ENCODE assay signal across 18 cellular contexts in genomic region chr5:150389759-150390256, GRCh38. TPM values are rescaled to one million over a fixed set of nuclear protein-coding genes. Genes with fewer than 3 reads are reported as not detected.
DNase-seq lines count a peak whose midpoint lies in the region; ATAC-seq and TF ChIP-seq lines count a peak whose summit lies in the region.
"Had no signal": no experiment of that assay in that cellular context is flagged by ENCODE, and none has a peak within 500 bp of the region (broad histone marks: within the 10 kb centered on the region; RNA-seq: fewer than 3 reads in every experiment).

No MANE protein-coding gene starts in this region.

- peaks cover 8% of the 10 kb centered on the region for H3K27me3 Mint-ChIP-seq in GM23338 (ENCODE audit: insufficient read depth, low read depth, poor library complexity)
- no peaks in the 10 kb centered on the region for H3K27me3 Mint-ChIP-seq in endodermal cell (ENCODE audit: insufficient read depth)

- peak; percentile 16; the same call in 1 of the 3 replicates for TF ChIP-seq CTCF in GM12872 (IDR thresholded peaks at IDR 0.05; ENCODE audit: insufficient read depth, low read depth, low read length)
- TF ChIP-seq CTCF in GM23338 (conservative IDR thresholded peaks at IDR 0.05; ENCODE audit: low read depth in 2 of 2): no peak
- TF ChIP-seq CTCF in endodermal cell (conservative IDR thresholded peaks at IDR 0.05): peak; percentile 33

- no peak overlapping the region for H3K23ac ChIP-seq in trophoblast cell (ENCODE audit: low read length)

- no peaks in the 10 kb centered on the region for H3K4me1 Mint-ChIP-seq in GM23338
- no peaks in the 10 kb centered on the region for H3K4me1 Mint-ChIP-seq in endodermal cell

- no peaks in the 10 kb centered on the region for H3K9me2 ChIP-seq in GM23338 (ENCODE audit: insufficient read depth)
- H3K9me2 ChIP-seq: SK-N-SH had no signal

- no peak overlapping the region for H3K14ac ChIP-seq in trophoblast cell (ENCODE audit: low read length)

- H3K36me3 Mint-ChIP-seq in GM23338 (ENCODE audit: low read depth) (peaks cover 90% of the 10 kb centered on the region), endodermal cell (ENCODE audit: low read depth) (peaks cover 56% of the 10 kb centered on the region)

- H4K20me1 ChIP-seq in GM23338 (replicated peaks; ENCODE audit: insufficient read depth): peaks cover 10% of the 10 kb centered on the region

- WGBS in endodermal cell (ENCODE audit: insufficient coverage in 1 of 2, insufficient read length in 1 of 2), 2 experiments: 89 to 93% methylated on average over 3 to 7 of the region's 7 CpGs
- WGBS in trophoblast cell (ENCODE audit: extremely low coverage, insufficient coverage, insufficient read length): no CpG with 5 or more reads among the region's 7 CpGs

- H3K4me3 ChIP-seq in GM23338 (no peak overlapping the region), endodermal cell (ENCODE audit: low read length) (no peak overlapping the region), trophoblast cell (ENCODE audit: low read depth, low read length) (no peak overlapping the region), MG63 (no peak overlapping the region)

- no peak overlapping the region for H2BK5ac ChIP-seq in trophoblast cell (ENCODE audit: low read depth, low read length, poor library complexity)

- no peak overlapping the region for H2AFZ ChIP-seq in GM23338
- H2AFZ ChIP-seq in trophoblast cell (ENCODE audit: insufficient read depth, low read length, poor library complexity): no peak overlapping the region

- H3K4me2 ChIP-seq in GM23338 (no peak overlapping the region), trophoblast cell (ENCODE audit: low read length) (no peak overlapping the region)
- H3K4me2 ChIP-seq: KMS-11, SK-N-SH had no signal

- H3K27ac Mint-ChIP-seq in GM23338 (no peak overlapping the region), endodermal cell (no peak overlapping the region)
- H3K27ac Mint-ChIP-seq: CD8-positive, alpha-beta T cell had no signal

- H3K18ac ChIP-seq in trophoblast cell (ENCODE audit: low read length): no peak overlapping the region

- peaks cover 54% of the 10 kb centered on the region for H3K36me3 ChIP-seq in GM23338 (ENCODE audit: insufficient read depth)
- peaks cover 89% of the 10 kb centered on the region for H3K36me3 ChIP-seq in endodermal cell (ENCODE audit: control insufficient read depth, insufficient read depth, low read length)
- peaks cover 71 to 76% of the 10 kb centered on the region in 2 experiments for H3K36me3 ChIP-seq in trophoblast cell (ENCODE audit: control insufficient read depth in 1 of 2, insufficient read depth in 2 of 2, low read length in 2 of 2)
- H3K36me3 ChIP-seq in MG63: peaks cover 91% of the 10 kb centered on the region

- ATAC-seq in GM23338 (peak; percentile 23; the same call in 2 of the 3 replicates), HG02763 (IDR thresholded peaks at IDR 0.05; ENCODE audit: unreplicated experiment) (no peak)
- ATAC-seq: CD8-positive, alpha-beta T cell had no signal

- no peak overlapping the region for H3K4me3 Mint-ChIP-seq in GM23338
- no peak overlapping the region for H3K4me3 Mint-ChIP-seq in endodermal cell
- H3K4me3 Mint-ChIP-seq: CD8-positive, alpha-beta T cell had no signal

- no peak overlapping the region for H2BK120ac ChIP-seq in trophoblast cell (ENCODE audit: insufficient read depth, low read length, poor library complexity)

- H3F3A ChIP-seq in GM23338 (replicated peaks; ENCODE audit: low read depth): 0 out of 2 replicates have a peak, but pooled peaks cover 3% of the 10 kb centered on the region

- H3K9me3 ChIP-seq in endodermal cell (ENCODE audit: control insufficient read depth, low read length) (no peaks in the 10 kb centered on the region), trophoblast cell (ENCODE audit: insufficient read depth, low read depth, low read length) (peaks cover 6% of the 10 kb centered on the region), MG63 (no peaks in the 10 kb centered on the region)
- H3K9me3 ChIP-seq: BE2C, SK-N-SH had no signal

- no peaks in the 10 kb centered on the region for H3K4me1 ChIP-seq in GM23338 (ENCODE audit: insufficient read depth)
- H3K4me1 ChIP-seq in endodermal cell (ENCODE audit: control insufficient read depth, insufficient read depth, low read length): no peaks in the 10 kb centered on the region
- peaks cover 17 to 32% of the 10 kb centered on the region in 2 experiments for H3K4me1 ChIP-seq in trophoblast cell (ENCODE audit: control insufficient read depth in 1 of 2, insufficient read depth in 2 of 2, low read length in 2 of 2)
- H3K4me1 ChIP-seq: BE2C had no signal

- H3K79me1 ChIP-seq in trophoblast cell (ENCODE audit: low read length): peaks cover 3% of the 10 kb centered on the region

- H3K9me3 Mint-ChIP-seq in GM23338 (no peaks in the 10 kb centered on the region), endodermal cell (no peaks in the 10 kb centered on the region)
- H3K9me3 Mint-ChIP-seq: CD8-positive, alpha-beta T cell had no signal

- H3K27me3 ChIP-seq in GM23338 (ENCODE audit: insufficient read depth) (no peaks in the 10 kb centered on the region), endodermal cell (ENCODE audit: control insufficient read depth, insufficient read depth, low read length, poor library complexity, severe bottlenecking) (no peaks in the 10 kb centered on the region), trophoblast cell (ENCODE audit: insufficient read depth, low read length) (no peaks in the 10 kb centered on the region), MG63 (no peaks in the 10 kb centered on the region)
- H3K27me3 ChIP-seq: BE2C had no signal

- H3K9ac ChIP-seq in endodermal cell (ENCODE audit: extremely low read depth, low read length, poor library complexity, severe bottlenecking) (no peak overlapping the region), trophoblast cell (ENCODE audit: low read length) (peak overlapping the region; percentile 29)
- H3K9ac ChIP-seq: KMS-11, SK-N-SH had no signal

- H3K4ac ChIP-seq in trophoblast cell (ENCODE audit: low read depth, low read length): no peak overlapping the region

- no peak overlapping the region for H2AK5ac ChIP-seq in trophoblast cell (ENCODE audit: low read length)

- H4K91ac ChIP-seq in trophoblast cell (ENCODE audit: low read depth, low read length): no peak overlapping the region

- no peak overlapping the region for H2BK12ac ChIP-seq in trophoblast cell (ENCODE audit: low read length)

- H3K79me2 ChIP-seq in GM23338 (replicated peaks; ENCODE audit: insufficient read depth) (no peaks in the 10 kb centered on the region), trophoblast cell (ENCODE audit: control insufficient read depth, insufficient read depth, low read length, poor library complexity) (no peaks in the 10 kb centered on the region)

- H3K27ac ChIP-seq in GM23338 (ENCODE audit: low read depth) (no peak overlapping the region), endodermal cell (ENCODE audit: low read depth, low read length) (no peak overlapping the region), trophoblast cell (ENCODE audit: low read depth, low read length) (no peak overlapping the region)
- H3K27ac ChIP-seq: KMS-11 had no signal

- H4K12ac ChIP-seq in trophoblast cell (ENCODE audit: low read depth, low read length): no peak overlapping the region

- DNase-seq in GM23338 (ENCODE audit: low spot score): no peak
- DNase-seq in endodermal cell: no peak
- DNase-seq in trophoblast cell: no peak
- no peak for DNase-seq in MG63
- no peak for DNase-seq in activated gamma-delta T cell treated with Interleukin-2 at 50 U/mL for 16 hours
- DNase-seq: BE2C; CD8-positive, alpha-beta T cell; DMS79; GOT3; NCI-H1048; NCI-H1436 treated with DMSO at 0.1 percent for 48 hours; NCI-H2081; NCI-H524; Right ventricle myocardium superior; SK-N-SH had no signal

- H4K8ac ChIP-seq in trophoblast cell (ENCODE audit: low read depth, low read length): no peak overlapping the region

TF ChIP-seq in GM23338, 12 proteins besides CTCF, POLR2A, EP300 and RAD21:
- TF ChIP-seq STAT1 (IDR thresholded peaks at IDR 0.05; ENCODE audit: unreplicated experiment) (no peak), POLR2AphosphoS5 (IDR thresholded peaks at IDR 0.05; ENCODE audit: low read depth) (no peak), ZNF114 (CRISPR knock-in tag; IDR thresholded peaks at IDR 0.05) (no peak), EZH2phosphoT487 (IDR thresholded peaks at IDR 0.05; ENCODE audit: unreplicated experiment) (no peak)

RNA-seq across cellular contexts. Expression of gene CD74, which starts 22.9 kb away (rescaled TPM):
- total RNA-seq in GM23338 (2014; rRNA removed; shearing (Covaris generic)): 49.8 and 54.8 TPM in 2 replicates
- 98.4 and 105 TPM in 2 replicates for polyA plus RNA-seq in GM23338 (2016; fragmentation: Nextera tagmentation; extraction: Ambion mirVana)
- total RNA-seq in endodermal cell: 10 to 100 TPM; 12.4 to 20.0 TPM
- polyA plus RNA-seq in endodermal cell (2013, experiment 1 of 2): 9.7 TPM
- polyA plus RNA-seq in endodermal cell (2013, experiment 2 of 2): 7.1 TPM
- 50.4 and 50.6 TPM in 2 replicates for polyA plus RNA-seq in trophoblast cell (2013)
- not detected in 2 replicates for total RNA-seq in MG63 (2014; rRNA removed; shearing (Covaris generic); ENCODE audit: low replicate concordance)

RNA-seq across cellular contexts. Expression of gene TCOF1, which starts 32.3 kb away (rescaled TPM):
- 152 and 165 TPM in 2 replicates for total RNA-seq in GM23338 (2014; rRNA removed; shearing (Covaris generic))
- 83.4 and 86.8 TPM in 2 replicates for polyA plus RNA-seq in GM23338 (2016; fragmentation: Nextera tagmentation; extraction: Ambion mirVana)
- 100 to 1,000 TPM in 1 of 2 donors, 10 to 100 TPM in 1; 88.8 to 107 TPM for total RNA-seq in endodermal cell
- polyA plus RNA-seq in endodermal cell (2013, experiment 1 of 2): 50.0 TPM
- polyA plus RNA-seq in endodermal cell (2013, experiment 2 of 2): 46.1 TPM
- 38.5 and 40.8 TPM in 2 replicates for polyA plus RNA-seq in trophoblast cell (2013)
- 76.0 and 118 TPM in 2 replicates for total RNA-seq in MG63 (2014; rRNA removed; shearing (Covaris generic); ENCODE audit: low replicate concordance)

RNA-seq across cellular contexts. Expression of gene RPS14, which starts 59.7 kb away (rescaled TPM):
- total RNA-seq in GM23338 (2014; rRNA removed; shearing (Covaris generic)): 1,443 and 1,506 TPM in 2 replicates
- polyA plus RNA-seq in GM23338 (2016; fragmentation: Nextera tagmentation; extraction: Ambion mirVana): 2,790 and 2,911 TPM in 2 replicates
- 1,000 to 10,000 TPM; 2,313 to 2,316 TPM for total RNA-seq in endodermal cell
- polyA plus RNA-seq in endodermal cell (2013, experiment 1 of 2): 1,931 TPM
- 1,875 TPM for polyA plus RNA-seq in endodermal cell (2013, experiment 2 of 2)
- 2,982 and 3,060 TPM in 2 replicates for polyA plus RNA-seq in trophoblast cell (2013)
- 6,735 and 8,677 TPM in 2 replicates for total RNA-seq in MG63 (2014; rRNA removed; shearing (Covaris generic); ENCODE audit: low replicate concordance)

Comparison
In these comparisons a context has a peak if more than half of its experiments do, and no peak if none do; other contexts are left out.
1. CTCF ChIP-seq: peak in GM12872 (single experiment) and endodermal cell (single experiment); none in GM23338 (0 of 2).
2. RNA of gene CD74, which starts 22.9 kb away (total RNA-seq): 49.8 to 54.8 TPM in GM23338 and 12.4 to 20.0 TPM in endodermal cell; not detected in MG63; every median in the first group is over 10 times any median in the second.